Comparison of ENCODE assay signal across 12 cellular contexts in the genomic region with DNA sequence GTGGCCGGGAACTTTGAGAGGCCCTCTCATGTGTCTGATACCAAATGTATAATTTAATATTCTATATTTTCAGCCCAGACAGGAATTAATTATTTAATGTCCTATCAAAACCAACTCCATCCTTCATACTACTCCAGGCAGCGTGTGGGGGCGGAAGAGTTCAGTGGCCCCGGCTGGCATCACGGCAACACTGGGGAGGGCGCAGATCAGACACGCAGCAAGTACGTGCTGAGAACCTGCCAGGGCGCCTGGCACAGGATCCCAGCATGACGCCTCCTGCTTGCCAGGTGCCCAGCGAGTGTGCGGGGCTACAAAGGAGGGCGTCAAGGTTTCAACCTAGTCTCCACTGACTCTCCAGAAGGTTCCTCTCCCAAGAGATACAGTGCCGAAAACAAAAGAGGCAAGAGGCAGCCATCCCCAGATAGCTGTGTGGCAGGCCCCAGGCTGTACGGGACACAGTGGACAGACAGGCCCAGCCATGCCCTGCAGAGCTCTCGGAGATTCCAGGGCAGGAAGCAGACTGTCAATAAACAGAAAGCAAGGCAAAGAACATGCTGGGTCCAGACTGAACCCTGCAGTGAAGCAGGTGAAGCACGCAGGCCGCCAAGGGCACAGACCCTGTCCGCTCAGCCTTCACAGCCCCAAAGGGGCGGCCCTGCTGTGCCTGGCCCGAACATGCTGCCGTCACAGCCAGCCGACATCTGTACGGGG.
DNase-seq lines count a peak whose midpoint lies in the region; ATAC-seq, FAIRE-seq and TF ChIP-seq lines count a peak whose summit lies in the region.
"Had no signal": no experiment of that assay in that cellular context is flagged by ENCODE, and none has a peak within 500 bp of the region (broad histone marks: within the 10 kb centered on the region; RNA-seq: fewer than 3 reads in every experiment).

No MANE protein-coding gene starts in this region.

- H3K4me2 ChIP-seq in HepG2 (ENCODE audit: low read depth, low read length): no peak overlapping the region

- intact Hi-C loops in left ventricle myocardium superior (cut with micrococcal nuclease) (no loop called here), cardiac septum (cut with DNase I) (no loop called here), HepG2 (cut with micrococcal nuclease; ENCODE audit: unreplicated experiment) (no loop called here), vagina (cut with DNase I) (no loop called here)

- H4K20me1 ChIP-seq in HepG2 (ENCODE audit: insufficient read depth, low read length): peaks cover 29% of the 10 kb centered on the region; the same call in 1 of the 2 replicates

- TF ChIP-seq POLR2A in HepG2 (IDR thresholded peaks at IDR 0.05; ENCODE audit: insufficient read depth in 1 of 2, low read depth in 2 of 2, low read length in 2 of 2): no peak
- TF ChIP-seq POLR2A in vagina (IDR thresholded peaks at IDR 0.05): no peak

- TF ChIP-seq EP300 in HepG2 (IDR thresholded peaks at IDR 0.05; ENCODE audit: low read depth in 2 of 2, low read length in 2 of 2) (no peak), HepG2 (CRISPR knock-in tag; IDR thresholded peaks at IDR 0.05; ENCODE audit: borderline replicate concordance) (no peak)

- no TSS peak for BruUV-seq in HepG2 (replicated peaks; lab: Mats Ljungman, UMichigan)

- H2AFZ ChIP-seq in HepG2 (ENCODE audit: low read length): no peak overlapping the region

- no peak overlapping the region for H3K9ac ChIP-seq in HepG2 (ENCODE audit: insufficient read depth, low read depth, low read length)

- H3K79me2 ChIP-seq in HepG2 (ENCODE audit: insufficient read depth, low read length): peaks cover 93% of the 10 kb centered on the region

- H3K27me3 ChIP-seq in WERI-Rb-1 (ENCODE audit: insufficient read depth, low read depth, severe bottlenecking) (no peaks in the 10 kb centered on the region), HepG2 (ENCODE audit: control insufficient read depth in 1 of 2, insufficient read depth in 2 of 2, low read length in 2 of 2) (no peaks in the 10 kb centered on the region), vagina (no peaks in the 10 kb centered on the region)
- H3K27me3 ChIP-seq: SJSA1 had no signal

- TF ChIP-seq RAD21 in HepG2 (CRISPR knock-in tag; IDR thresholded peaks at IDR 0.05): no peak

- peak overlapping the region; percentile 81 for H3K27ac ChIP-seq in WERI-Rb-1
- H3K27ac ChIP-seq in HepG2 (ENCODE audit: extremely low read length, insufficient read depth, low read length): peak overlapping the region; percentile 9
- H3K27ac ChIP-seq in vagina: no peak overlapping the region
- H3K27ac ChIP-seq: psoas muscle, SJSA1 had no signal

- peak; percentile 23 for ATAC-seq in left ventricle myocardium superior
- no peak for ATAC-seq in HepG2
- ATAC-seq: psoas muscle had no signal

- DNase-seq in left ventricle myocardium superior (no peak), cardiac septum (ENCODE audit: low spot score) (no peak), WERI-Rb-1 (no peak), HepG2 (ENCODE audit: low spot score) (no peak), NCI-H187 (lab: John Stamatoyannopoulos, UW) (no peak), NCI-H1048 (lab: John Stamatoyannopoulos, UW) (no peak), NCI-H524 treated with DMSO at 0.1 percent for 48 hours (lab: John Stamatoyannopoulos, UW) (no peak), vagina (ENCODE audit: extremely low spot score in 2 of 2) (no peak)
- DNase-seq: activated CD4-positive, alpha-beta T cell treated with anti-CD3 and anti-CD28 coated beads for 48 hours; GDM1 had no signal

- no peaks in the 10 kb centered on the region for H3K9me3 ChIP-seq in WERI-Rb-1 (ENCODE audit: severe bottlenecking)
- H3K9me3 ChIP-seq in HepG2 (ENCODE audit: low read length): no peaks in the 10 kb centered on the region
- H3K9me3 ChIP-seq in vagina: no peaks in the 10 kb centered on the region
- H3K9me3 ChIP-seq: psoas muscle, SJSA1 had no signal

- TF ChIP-seq CTCF in WERI-Rb-1 (IDR thresholded peaks at IDR 0.05; ENCODE audit: low read depth, low read length): no peak
- no peak for TF ChIP-seq CTCF in HepG2 (CRISPR knock-in tag; IDR thresholded peaks at IDR 0.05)
- TF ChIP-seq CTCF in vagina (IDR thresholded peaks at IDR 0.05): no peak

- CTCF ChIA-PET in HepG2 (lab: Yijun Ruan, JAX; ENCODE audit: low intra/inter-chr PET ratio, low total read pairs): no interaction called here

- 93% methylated on average over 17 of the region's 24 CpGs for WGBS in HepG2 (ENCODE audit: low lambda C conversion rate)

- in situ Hi-C loops in HepG2 (cut with HindIII; ENCODE audit: extremely low pct_ligation_motif_present, low pct_unique_long_range_greater_than_20kb): no loop called here

- POLR2A ChIA-PET in HepG2 (lab: Yijun Ruan, JAX): no interaction called here

- FAIRE-seq in HepG2 (lab: Jason Lieb, UNC): no peak

- H3K36me3 ChIP-seq in WERI-Rb-1 (peaks cover 3% of the 10 kb centered on the region), HepG2 (replicated peaks in 1 of 2; ENCODE audit: control insufficient read depth in 1 of 2, insufficient read depth in 2 of 2, low read length in 2 of 2) (peaks cover 1 to 19% of the 10 kb centered on the region in 2 experiments; a peak in 4 of 5 replicates), vagina (no peaks in the 10 kb centered on the region)

- H3K4me1 ChIP-seq in HepG2 (ENCODE audit: insufficient read depth, low read length) (peaks cover 75% of the 10 kb centered on the region), vagina (peaks cover 18% of the 10 kb centered on the region)
- H3K4me1 ChIP-seq: psoas muscle had no signal

- no peak overlapping the region for H3K4me3 ChIP-seq in WERI-Rb-1 (ENCODE audit: low read depth, low read length)
- no peak overlapping the region for H3K4me3 ChIP-seq in HepG2 (replicated peaks in 1 of 3; ENCODE audit: insufficient read depth in 1 of 3, low read depth in 2 of 3, low read length in 3 of 3)
- H3K4me3 ChIP-seq in vagina: no peak overlapping the region
- H3K4me3 ChIP-seq: psoas muscle, SJSA1 had no signal

TF ChIP-seq in HepG2, 621 proteins besides CTCF, POLR2A, EP300 and RAD21 (continues in another document):
- TF ChIP-seq ZMYM4 (CRISPR knock-in tag; IDR thresholded peaks at IDR 0.05) (no peak), FOXA1 (IDR thresholded peaks at IDR 0.05) (no peak), FOXA1 (CRISPR knock-in tag; IDR thresholded peaks at IDR 0.05) (0 out of 2 replicates have a peak, but pooled peaks have one; percentile 15), ZNF572 (CRISPR knock-in tag; IDR thresholded peaks at IDR 0.05) (peak; percentile 69; the same call in 1 of the 2 replicates), ZHX1 (CRISPR knock-in tag; IDR thresholded peaks at IDR 0.05; ENCODE audit: low read depth) (no peak), CEBPB (IDR thresholded peaks at IDR 0.05; ENCODE audit: borderline replicate concordance, low read depth, low read length) (no peak), ZFX (CRISPR knock-in tag; IDR thresholded peaks at IDR 0.05; ENCODE audit: low read depth) (peak; percentile 36), HDAC1 (CRISPR knock-in tag; IDR thresholded peaks at IDR 0.05) (0 out of 2 replicates have a peak, but pooled peaks have one; percentile 2), SRF (IDR thresholded peaks at IDR 0.05; ENCODE audit: low read depth, low read length) (no peak), ZBTB34 (CRISPR knock-in tag; IDR thresholded peaks at IDR 0.05) (no peak), ZBTB8A (CRISPR knock-in tag; IDR thresholded peaks at IDR 0.05; ENCODE audit: borderline replicate concordance, low read depth) (no peak), GABPB1 (CRISPR knock-in tag; IDR thresholded peaks at IDR 0.05) (no peak)
- TF ChIP-seq, protein P1, sequence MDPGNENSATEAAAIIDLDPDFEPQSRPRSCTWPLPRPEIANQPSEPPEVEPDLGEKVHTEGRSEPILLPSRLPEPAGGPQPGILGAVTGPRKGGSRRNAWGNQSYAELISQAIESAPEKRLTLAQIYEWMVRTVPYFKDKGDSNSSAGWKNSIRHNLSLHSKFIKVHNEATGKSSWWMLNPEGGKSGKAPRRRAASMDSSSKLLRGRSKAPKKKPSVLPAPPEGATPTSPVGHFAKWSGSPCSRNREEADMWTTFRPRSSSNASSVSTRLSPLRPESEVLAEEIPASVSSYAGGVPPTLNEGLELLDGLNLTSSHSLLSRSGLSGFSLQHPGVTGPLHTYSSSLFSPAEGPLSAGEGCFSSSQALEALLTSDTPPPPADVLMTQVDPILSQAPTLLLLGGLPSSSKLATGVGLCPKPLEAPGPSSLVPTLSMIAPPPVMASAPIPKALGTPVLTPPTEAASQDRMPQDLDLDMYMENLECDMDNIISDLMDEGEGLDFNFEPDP (CRISPR knock-in tag; conservative IDR thresholded peaks at IDR 0.05): 0 out of 2 replicates have a peak, but pooled peaks have one; percentile 59
